In the genomic region with DNA sequence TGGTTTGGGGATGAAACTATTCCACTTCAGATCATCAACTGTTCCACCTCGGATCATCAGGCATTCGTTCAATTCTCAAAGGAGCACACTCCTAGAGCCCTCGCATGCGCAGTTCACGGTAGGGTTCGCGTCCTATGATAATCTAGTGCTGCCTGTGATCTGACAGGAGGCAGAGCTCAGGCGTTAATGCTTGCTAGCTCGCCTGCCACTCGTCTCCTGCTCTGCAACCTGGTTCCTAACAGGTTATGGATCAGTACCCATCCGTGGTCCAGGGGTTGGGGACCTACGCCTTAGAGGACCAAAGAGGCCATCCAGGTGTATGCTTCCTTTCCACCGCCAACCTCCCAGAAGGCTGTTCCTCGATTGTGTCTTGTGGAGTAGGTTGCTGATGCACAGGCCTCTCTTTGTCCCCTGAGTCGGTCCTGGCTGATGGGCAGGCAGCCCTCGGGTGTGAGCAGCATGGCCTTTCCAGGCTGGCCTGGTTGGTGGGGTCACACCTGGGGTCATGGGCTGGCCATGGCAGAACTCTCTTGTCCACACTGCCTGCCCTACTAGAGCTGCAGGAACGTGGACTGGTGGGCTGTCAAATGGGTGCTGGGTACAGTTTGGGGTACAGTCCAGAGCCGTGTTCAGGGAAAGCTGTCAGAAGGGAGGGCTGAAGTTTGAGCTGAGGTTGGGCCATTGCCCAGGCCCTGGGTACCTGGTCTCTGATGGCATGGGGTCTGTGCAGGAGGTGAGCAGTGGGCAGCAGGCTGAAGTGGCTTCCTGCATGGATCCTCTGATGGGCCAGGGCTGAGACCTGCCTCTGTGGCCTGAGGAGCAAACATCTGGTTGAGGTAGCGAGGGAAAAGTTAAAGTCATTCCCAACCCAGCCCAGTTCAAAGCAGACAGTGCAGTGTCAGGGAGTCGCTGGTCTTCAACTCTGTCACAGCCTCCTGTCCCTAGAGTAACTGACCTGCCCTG, we compare ENCODE assay signal across 1 cellular context.
TF ChIP-seq lines count a peak whose summit lies in the region.

No MANE protein-coding gene starts in this region.

TF ChIP-seq in K562, 482 proteins besides CTCF, POLR2A, EP300 and RAD21:
- no peak for TF ChIP-seq TGIF2 (CRISPR knock-in tag; IDR thresholded peaks at IDR 0.05)
- no peak for TF ChIP-seq HDAC3 (IDR thresholded peaks at IDR 0.05; ENCODE audit: borderline replicate concordance, partially characterized antibody)
- peak; percentile 60 to 69 for TF ChIP-seq NRF1 (conservative IDR thresholded peaks at IDR 0.05 in 1 of 2, IDR thresholded peaks at IDR 0.05 in 1 of 2)
TF ChIP-seq in K562: peak in this region for 1.
